Comparison of ENCODE assay signal across 21 cellular contexts in genomic region chr3:16242177-16242576, GRCh38.
"Had no signal": no experiment of that assay in that cellular context is flagged by ENCODE, and none has a peak within 500 bp of the region (broad histone marks: within the 10 kb centered on the region; RNA-seq: fewer than 3 reads in every experiment).

No MANE protein-coding gene starts in this region.

- H3K27ac ChIP-seq: RWPE1 had no signal

- H3K9ac ChIP-seq: SK-N-SH had no signal

- DNase-seq: KBM-7, MV-4-11, NCI-H1048, NCI-H1105, NCI-H1417, NCI-H1436 treated with DMSO at 0.1 percent for 48 hours, NCI-H1694, NCI-H187 treated with DMSO at 0.1 percent for 48 hours, NCI-H2029 treated with DMSO at 0.1 percent for 48 hours, NCI-H2171 treated with DMSO at 0.1 percent for 48 hours, NCI-H345, NCI-H446 treated with DMSO at 0.1 percent for 48 hours, NCI-H510A treated with DMSO at 0.1 percent for 48 hours, NCI-H526, NCI-H82, PC-3, SHP77, SK-N-SH had no signal

- H3K9me3 ChIP-seq: SK-N-SH had no signal

- H3K4me2 ChIP-seq: SK-N-SH had no signal

- ATAC-seq: HepG2, Panc1, PC-3 had no signal
